ENCODE assay signal across 22 cellular contexts in the genomic region with DNA sequence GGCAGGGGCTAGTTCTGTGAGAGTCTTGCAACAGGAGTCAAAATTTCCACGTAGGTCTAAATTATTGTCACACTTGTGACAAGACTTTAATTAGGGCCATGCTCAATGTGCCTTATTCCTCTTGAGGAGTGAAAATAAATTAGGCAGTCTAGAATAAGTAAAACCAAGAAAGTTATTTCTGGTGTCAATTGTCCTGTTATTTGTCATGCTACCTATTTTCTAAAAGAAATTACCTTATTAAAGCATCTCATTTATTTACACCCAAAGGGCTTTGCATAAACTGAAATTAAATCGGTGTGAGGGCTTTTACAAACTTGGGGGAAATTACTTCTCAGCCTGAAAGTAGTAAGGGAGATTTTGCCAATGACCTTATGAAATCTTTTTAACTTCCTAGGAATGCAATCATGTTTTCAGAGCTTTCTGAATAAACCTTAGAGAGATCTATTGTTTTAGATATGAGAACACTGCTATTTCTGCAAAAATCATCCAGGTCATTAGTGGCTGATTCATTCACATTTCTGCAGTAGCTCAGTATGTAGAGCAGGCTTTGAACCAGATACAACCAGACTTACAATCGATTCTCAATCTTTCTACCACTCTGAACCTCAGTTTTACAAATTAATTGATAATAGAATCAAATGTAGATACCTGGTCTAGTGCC.
"Had no signal": no experiment of that assay in that cellular context is flagged by ENCODE, and none has a peak within 500 bp of the region (broad histone marks: within the 10 kb centered on the region; RNA-seq: fewer than 3 reads in every experiment).

No MANE protein-coding gene starts in this region.

- H3K4me3 ChIP-seq: left ventricle myocardium inferior, lung, mucosa of descending colon, ovary, right atrium auricular region, right lobe of liver, suprapubic skin, thoracic aorta, tibial artery, upper lobe of right lung had no signal

- H3K27ac ChIP-seq: left ventricle myocardium inferior, ovary, right atrium auricular region, right lobe of liver, suprapubic skin, thoracic aorta, tibial artery, upper lobe of right lung had no signal

- H3K27me3 ChIP-seq: ovary, right atrium auricular region, right lobe of liver, suprapubic skin, tibial artery, upper lobe of right lung had no signal

- H3K27ac Mint-ChIP-seq: naive thymus-derived CD4-positive, alpha-beta T cell; natural killer cell treated with Interleukin-12 subunit alpha and Interleukin-12 subunit beta and Interleukin-15 and Interleukin-18, amount 100 ng/mL, for 72 hours; progenitor cell of endocrine pancreas; stimulated activated naive CD8-positive, alpha-beta T cell treated with anti-CD3 and anti-CD28 coated beads, Interleukin-15, Interleukin-2, amounts not matched to agents 100 ng/mL and 50 ng/mL, for 24 hours had no signal

- H3K4me3 Mint-ChIP-seq: naive thymus-derived CD4-positive, alpha-beta T cell; natural killer cell treated with Interleukin-12 subunit alpha and Interleukin-12 subunit beta and Interleukin-15 and Interleukin-18, amount 100 ng/mL, for 72 hours; stimulated activated naive CD8-positive, alpha-beta T cell treated with anti-CD3 and anti-CD28 coated beads, Interleukin-15, Interleukin-2, amounts not matched to agents 100 ng/mL and 50 ng/mL, for 24 hours had no signal

- H3K9me3 ChIP-seq: left ventricle myocardium inferior, mucosa of descending colon, ovary, right atrium auricular region, right lobe of liver, suprapubic skin, thoracic aorta, tibial artery, upper lobe of right lung had no signal

- H3K9me3 Mint-ChIP-seq: natural killer cell treated with Interleukin-12 subunit alpha and Interleukin-12 subunit beta and Interleukin-15 and Interleukin-18, amount 100 ng/mL, for 72 hours; stimulated activated naive CD8-positive, alpha-beta T cell treated with anti-CD3 and anti-CD28 coated beads, Interleukin-15, Interleukin-2, amounts not matched to agents 100 ng/mL and 50 ng/mL, for 24 hours had no signal

- ATAC-seq: mucosa of descending colon; naive thymus-derived CD4-positive, alpha-beta T cell; natural killer cell treated with Interleukin-12 subunit alpha and Interleukin-12 subunit beta and Interleukin-15 and Interleukin-18, amount 100 ng/mL, for 72 hours; right lobe of liver; upper lobe of right lung had no signal

- H3K36me3 Mint-ChIP-seq: natural killer cell treated with Interleukin-12 subunit alpha and Interleukin-12 subunit beta and Interleukin-15 and Interleukin-18, amount 100 ng/mL, for 72 hours had no signal

- DNase-seq: islet precursor cell; left ventricle myocardium inferior; mesendoderm; midbrain; mucosa of descending colon; naive thymus-derived CD4-positive, alpha-beta T cell; ovary; right lobe of liver; stimulated activated CD4-positive, alpha-beta T cell treated with anti-CD3 and anti-CD28 coated beads, Interleukin-12 subunit alpha, Interleukin-12 subunit beta, amount 100 ng/mL, for 4 hours; stimulated activated CD4-positive, alpha-beta T cell treated with anti-CD3 and anti-CD28 coated beads, Interleukin-15, amount 100 ng/mL, for 24 hours; stimulated activated CD4-positive, alpha-beta T cell treated with anti-CD3 and anti-CD28 coated beads, Interleukin-2, amount 100 ng/mL, for 24 hours; stimulated activated CD4-positive, alpha-beta T cell treated with anti-CD3 and anti-CD28 coated beads, Interleukin-4, amount 100 ng/mL, for 1 hour; stimulated activated naive CD4-positive, alpha-beta T cell; tibial artery; upper lobe of right lung had no signal

- H3K36me3 ChIP-seq: left ventricle myocardium inferior, ovary, right atrium auricular region, right lobe of liver, suprapubic skin, thoracic aorta, tibial artery, upper lobe of right lung had no signal

- H3K27me3 Mint-ChIP-seq: naive thymus-derived CD4-positive, alpha-beta T cell; progenitor cell of endocrine pancreas; stimulated activated naive CD8-positive, alpha-beta T cell treated with anti-CD3 and anti-CD28 coated beads, Interleukin-15, Interleukin-2, amounts not matched to agents 100 ng/mL and 50 ng/mL, for 24 hours had no signal
